ENCODE assay signal across 8 cellular contexts in the genomic region with DNA sequence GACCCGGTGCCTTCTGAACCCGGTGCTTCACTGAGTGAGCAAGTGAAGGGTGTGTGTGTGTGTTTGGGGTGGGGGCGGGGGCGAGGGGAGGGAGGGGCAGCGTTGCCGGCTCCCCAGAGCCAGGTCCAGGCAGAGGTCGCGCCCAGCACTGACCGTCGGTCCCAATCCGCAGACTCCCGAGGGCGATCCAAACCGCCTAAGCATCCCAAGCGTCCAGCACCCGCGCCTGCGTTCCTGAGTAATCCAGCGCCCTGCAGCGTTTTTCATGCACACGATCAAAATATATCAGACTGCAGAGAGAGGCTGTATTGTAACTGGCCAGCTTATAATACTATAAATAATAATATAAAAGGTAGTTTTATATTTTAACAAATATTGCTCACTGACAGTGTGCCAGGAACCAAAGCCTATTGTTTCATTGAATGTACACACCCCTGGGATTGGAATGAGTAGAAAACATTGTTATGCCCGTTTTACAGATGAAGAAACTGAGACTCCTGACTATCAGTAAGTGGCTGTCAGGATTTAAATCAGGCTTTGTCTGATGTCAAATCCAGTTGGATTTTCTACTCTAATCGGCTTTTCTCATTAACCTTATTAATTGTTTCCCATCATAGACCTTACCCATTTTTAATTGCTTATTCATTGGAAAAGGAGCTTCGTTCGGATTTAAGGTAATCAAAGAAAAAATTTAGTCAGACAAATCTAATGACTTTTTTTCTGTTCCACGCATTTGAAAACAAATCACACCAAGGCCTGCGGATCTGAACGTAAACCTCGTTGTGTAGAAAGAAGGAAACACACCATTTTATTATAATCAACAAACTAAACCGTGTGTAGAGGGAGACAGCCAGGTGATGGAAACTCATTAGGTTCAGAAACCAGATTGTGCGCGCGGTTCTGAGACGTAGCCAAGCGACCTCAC. TPM values are rescaled to one million over a fixed set of nuclear protein-coding genes. Genes with fewer than 3 reads are reported as not detected.
A peak's percentile ranks its signal among the peaks of the same experiment; 100 is the strongest.
DNase-seq lines count a peak whose midpoint lies in the region; ATAC-seq and TF ChIP-seq lines count a peak whose summit lies in the region.
"Had no signal": no experiment of that assay in that cellular context is flagged by ENCODE, and none has a peak within 500 bp of the region (broad histone marks: within the 10 kb centered on the region; RNA-seq: fewer than 3 reads in every experiment).

No MANE protein-coding gene starts in this region.

- peaks cover 21% of the 10 kb centered on the region for H3K79me2 ChIP-seq in KMS-11 (ENCODE audit: insufficient read depth, low read depth)

- H3K27me3 ChIP-seq in KMS-11 (ENCODE audit: insufficient read depth, low read depth), result no peaks in the 10 kb centered on the region
- H3K27me3 ChIP-seq in breast epithelium, result peaks cover 22 to 68% of the 10 kb centered on the region in 2 donors
- peaks cover 73 to 85% (median 75%) of the 10 kb centered on the region in 3 donors for H3K27me3 ChIP-seq in gastrocnemius medialis

- no peaks in the 10 kb centered on the region for H3K36me3 ChIP-seq in KMS-11 (ENCODE audit: insufficient read depth)
- no peaks in the 10 kb centered on the region for H3K36me3 ChIP-seq in breast epithelium
- H3K36me3 ChIP-seq in gastrocnemius medialis, result no peaks in the 10 kb centered on the region
- H3K36me3 ChIP-seq: pancreas had no signal

- no peak overlapping the region for H2AFZ ChIP-seq in KMS-11 (ENCODE audit: low read depth)

- peak overlapping the region; percentile 47 for H3K4me2 ChIP-seq in KMS-11

- ATAC-seq in gastrocnemius medialis, result no peak

- H3K9me3 ChIP-seq in breast epithelium (peaks cover 0 to 14% of the 10 kb centered on the region in 2 donors), gastrocnemius medialis (peaks cover 0 to 7% (median 0%) of the 10 kb centered on the region in 3 donors)
- H3K9me3 ChIP-seq: pancreas had no signal

- in situ Hi-C loops in GM13977 (cut with MboI; ENCODE audit: low pct_unique_long_range_greater_than_20kb, low sequenced_read_pairs, unreplicated experiment), result loop anchor here (10.0 kb wide), 1 partner anchor 814 kb away; no protein-coding TSS in a partner anchor
- in situ Hi-C loops in gastrocnemius medialis (cut with MboI; ENCODE audit: low sequenced_read_pairs in 4 of 4), result loop anchor here (5.0 to 25.0 kb wide), 4 partner anchors 696 to 814 kb away; no protein-coding TSS in a partner anchor

- H3K4me3 ChIP-seq in KMS-11 (IDR thresholded peaks at IDR 0.05; ENCODE audit: insufficient read depth, low read depth, low read length) (no peak overlapping the region), breast epithelium (peak overlapping the region; percentile 33 to 68 (median 39)), gastrocnemius medialis (peak overlapping the region in 1 of 4 donors; percentile 45)

- TF ChIP-seq POLR2A in breast epithelium (IDR thresholded peaks at IDR 0.05) (no peak), gastrocnemius medialis (IDR thresholded peaks at IDR 0.05) (no peak)

- intact Hi-C loops in breast epithelium (cut with DNase I; ENCODE audit: low total_unique reads), result loop anchor here (5.0 to 10.0 kb wide), 2 partner anchors 361 to 694 kb away; no protein-coding TSS in a partner anchor
- intact Hi-C loops in posterior vena cava (cut with DNase I), result loop anchor here (10.0 kb wide), 1 partner anchor 694 kb away; no protein-coding TSS in a partner anchor
- intact Hi-C loops in gastrocnemius medialis (cut with DNase I; ENCODE audit: low total_unique reads), result loop anchor here (2.0 kb wide), 1 partner anchor 820 kb away; no protein-coding TSS in a partner anchor

- TF ChIP-seq CTCF in GM13977 (IDR thresholded peaks at IDR 0.05; ENCODE audit: extremely low read depth, insufficient read depth, missing control alignments), result no peak
- TF ChIP-seq CTCF in KMS-11 (conservative IDR thresholded peaks at IDR 0.05; ENCODE audit: low read depth, low read length), result no peak
- no peak for TF ChIP-seq CTCF in breast epithelium (IDR thresholded peaks at IDR 0.05)
- no peak for TF ChIP-seq CTCF in gastrocnemius medialis (IDR thresholded peaks at IDR 0.05 in 4 of 5, conservative IDR thresholded peaks at IDR 0.05 in 1 of 5)

- H3K27ac ChIP-seq in KMS-11 (peak overlapping the region; percentile 91), breast epithelium (no peak overlapping the region), gastrocnemius medialis (no peak overlapping the region)
- H3K27ac ChIP-seq: pancreas had no signal

- H4K20me1 ChIP-seq in KMS-11 (ENCODE audit: insufficient read depth), result no peaks in the 10 kb centered on the region

- H3K9ac ChIP-seq in KMS-11, result peak overlapping the region; percentile 81

- H3K4me1 ChIP-seq in KMS-11 (ENCODE audit: low read depth, poor library complexity, severe bottlenecking), result peaks cover 14% of the 10 kb centered on the region
- peaks cover 7 to 9% of the 10 kb centered on the region in 2 donors for H3K4me1 ChIP-seq in breast epithelium
- peaks cover 9 to 21% of the 10 kb centered on the region in 2 donors for H3K4me1 ChIP-seq in gastrocnemius medialis

- DNase-seq in GM13977 (ENCODE audit: low spot score), result peak; percentile 31
- no peak for DNase-seq in breast epithelium (ENCODE audit: low spot score in 2 of 2)
- peak; percentile 72 for DNase-seq in posterior vena cava (ENCODE audit: low spot score)
- no peak for DNase-seq in C1 segment of cervical spinal cord (lab: John Stamatoyannopoulos, UW)
- DNase-seq in germinal center (ENCODE audit: low spot score), result no peak
- DNase-seq in gastrocnemius medialis, result no peak

RNA-seq across cellular contexts. Expression of a gene that starts 4.0 kb away (rescaled TPM):
- total RNA-seq in breast epithelium (under 1 TPM in 1 of 3 donors, not detected in 2; under 0.01 TPM), posterior vena cava (under 1 TPM in 1 of 2 donors, not detected in 1; 0.19 TPM), gastrocnemius medialis (not detected)

Comparison
In these comparisons a context has a peak if more than half of its experiments do, and no peak if none do; other contexts are left out.
1. DNase-seq: peak in GM13977 (single experiment) and posterior vena cava (single experiment); none in breast epithelium (0 of 2), C1 segment of cervical spinal cord (0 of 14), germinal center (single experiment) and gastrocnemius medialis (0 of 2).